11 cellular contexts compared by ENCODE assay signal in genomic region chr11:61693897-61694840, GRCh38. TPM values are rescaled to one million over a fixed set of nuclear protein-coding genes. Genes with fewer than 3 reads are reported as not detected.
DNase-seq lines count a peak whose midpoint lies in the region; ATAC-seq and TF ChIP-seq lines count a peak whose summit lies in the region.
"Had no signal": no experiment of that assay in that cellular context is flagged by ENCODE, and none has a peak within 500 bp of the region (broad histone marks: within the 10 kb centered on the region; RNA-seq: fewer than 3 reads in every experiment).

No MANE protein-coding gene starts in this region.

- H3K36me3 Mint-ChIP-seq in nephron (ENCODE audit: low read depth) = no peaks in the 10 kb centered on the region
- H3K36me3 Mint-ChIP-seq in activated naive CD4-positive, alpha-beta T cell treated with anti-CD3 and anti-CD28 coated beads, Interleukin-2, amount 50 U/mL, for 72 hours = no peaks in the 10 kb centered on the region
- H3K36me3 Mint-ChIP-seq: naive B cell had no signal

- peak overlapping the region in 2 of 3 experiments; percentile 77 to 92 for H3K27ac Mint-ChIP-seq in nephron
- no peak overlapping the region for H3K27ac Mint-ChIP-seq in activated naive CD4-positive, alpha-beta T cell treated with anti-CD3 and anti-CD28 coated beads, Interleukin-2, amount 50 U/mL, for 72 hours

- 0 out of 2 replicates have a peak overlapping the region, but pooled peaks have one; percentile 12 for H3K27ac ChIP-seq in ACC112 (ENCODE audit: low read depth, low read length)

- no peaks in the 10 kb centered on the region for H3K9me3 Mint-ChIP-seq in nephron
- no peaks in the 10 kb centered on the region for H3K9me3 Mint-ChIP-seq in activated naive CD4-positive, alpha-beta T cell treated with anti-CD3 and anti-CD28 coated beads, Interleukin-2, amount 50 U/mL, for 72 hours
- H3K9me3 Mint-ChIP-seq: naive B cell had no signal

- peaks cover 59% of the 10 kb centered on the region for H3K4me1 Mint-ChIP-seq in nephron

- no peaks in the 10 kb centered on the region for H3K27me3 Mint-ChIP-seq in nephron (ENCODE audit: low read depth)

- no peak overlapping the region for H3K4me3 Mint-ChIP-seq in nephron
- H3K4me3 Mint-ChIP-seq: naive B cell had no signal

- peaks cover 46% of the 10 kb centered on the region for H3K4me1 ChIP-seq in ACC112 (ENCODE audit: control insufficient read depth, insufficient read depth, low read length, unreplicated experiment)

- DNase-seq in NCI-H1092 treated with DMSO at 0.1 percent for 48 hours (lab: John Stamatoyannopoulos, UW) = peak; percentile 81
- peak; percentile 32 for DNase-seq in dermis blood vessel endothelial cell
- DNase-seq in activated naive CD4-positive, alpha-beta T cell treated with anti-CD3 and anti-CD28 coated beads, Interleukin-2, amount 50 U/mL, for 72 hours (ENCODE audit: low spot score in 2 of 2) = no peak
- DNase-seq in GM19240 (ENCODE audit: insufficient read length, low spot score) = no peak
- no peak for DNase-seq in GM20000 (ENCODE audit: low spot score)
- DNase-seq: foreskin melanocyte; naive B cell; stimulated activated CD4-positive, alpha-beta T cell treated with anti-CD3 and anti-CD28 coated beads, Interleukin-4, amount 100 ng/mL, for 1 hour had no signal

- TF ChIP-seq CTCF in nephron (IDR thresholded peaks at IDR 0.05; ENCODE audit: unreplicated experiment in 3 of 3) (no peak), GM20000 (IDR thresholded peaks at IDR 0.05; ENCODE audit: extremely low read depth, missing control alignments) (no peak)

- no peaks in the 10 kb centered on the region for H3K36me3 ChIP-seq in ACC112 (ENCODE audit: insufficient read depth, low read length)

- H2AFZ ChIP-seq in ACC112 (ENCODE audit: low read length, unreplicated experiment) = no peak overlapping the region

- no peak for ATAC-seq in GM18907 (IDR thresholded peaks at IDR 0.05; ENCODE audit: unreplicated experiment)
- no peak for ATAC-seq in activated naive CD4-positive, alpha-beta T cell treated with anti-CD3 and anti-CD28 coated beads, Interleukin-2, amount 50 U/mL, for 72 hours

- no peaks in the 10 kb centered on the region for H3K27me3 ChIP-seq in ACC112 (ENCODE audit: insufficient read depth, low read length)

- H3K4me3 ChIP-seq in ACC112 (ENCODE audit: low read depth, low read length) = no peak overlapping the region

- H3K79me2 ChIP-seq in ACC112 (ENCODE audit: control insufficient read depth, insufficient read depth, low read length, unreplicated experiment) = no peaks in the 10 kb centered on the region

RNA-seq across cellular contexts. Expression of gene DAGLA, which starts 14.0 kb away (rescaled TPM):
- 4.4 and 4.7 TPM in 2 replicates for total RNA-seq in dermis blood vessel endothelial cell
- under 1 TPM in 1 of 2 donors, not detected in 1; 0.19 TPM for total RNA-seq in activated naive CD4-positive, alpha-beta T cell treated with anti-CD3 and anti-CD28 coated beads, Interleukin-2, amount 50 U/mL, for 72 hours

RNA-seq across cellular contexts. Expression of gene MYRF, which starts 58.3 kb away (rescaled TPM):
- 0.17 and 0.28 TPM in 2 replicates for total RNA-seq in dermis blood vessel endothelial cell
- total RNA-seq in activated naive CD4-positive, alpha-beta T cell treated with anti-CD3 and anti-CD28 coated beads, Interleukin-2, amount 50 U/mL, for 72 hours = 1 to 10 TPM in 1 of 2 donors, under 1 TPM in 1; 0.93 to 1.6 TPM

Comparison
In these comparisons a context has a peak if more than half of its experiments do, and no peak if none do; other contexts are left out.
1. DNase-seq: peak in NCI-H1092 treated with DMSO at 0.1 percent for 48 hours (single experiment) and dermis blood vessel endothelial cell (single experiment); none in activated naive CD4-positive, alpha-beta T cell treated with anti-CD3 and anti-CD28 coated beads, Interleukin-2, amount 50 U/mL, for 72 hours (0 of 2), GM19240 (single experiment) and GM20000 (single experiment).
2. H3K27ac Mint-ChIP-seq: peak in nephron (2 of 3); none in activated naive CD4-positive, alpha-beta T cell treated with anti-CD3 and anti-CD28 coated beads, Interleukin-2, amount 50 U/mL, for 72 hours (0 of 2).